ENCODE assay signal across 9 cellular contexts in genomic region chr21:41817228-41817627, GRCh38. TPM values are rescaled to one million over a fixed set of nuclear protein-coding genes. Genes with fewer than 3 reads are reported as not detected.
A peak's percentile ranks its signal among the peaks of the same experiment; 100 is the strongest.
DNase-seq lines count a peak whose midpoint lies in the region; ATAC-seq and TF ChIP-seq lines count a peak whose summit lies in the region.
"Had no signal": no experiment of that assay in that cellular context is flagged by ENCODE, and none has a peak within 500 bp of the region (broad histone marks: within the 10 kb centered on the region; RNA-seq: fewer than 3 reads in every experiment).

No MANE protein-coding gene starts in this region.

- H3K4me1 ChIP-seq in naive thymus-derived CD4-positive, alpha-beta T cell (ENCODE audit: control insufficient read depth in 2 of 2, insufficient read depth in 2 of 2, low read length in 2 of 2), result no peaks in the 10 kb centered on the region

- no peak overlapping the region for H3K27ac ChIP-seq in naive thymus-derived CD4-positive, alpha-beta T cell (ENCODE audit: low read depth, low read length)
- H3K27ac ChIP-seq: SJSA1 had no signal

- peaks cover 0 to 55% (median 4%) of the 10 kb centered on the region in 3 experiments for H3K36me3 ChIP-seq in naive thymus-derived CD4-positive, alpha-beta T cell (ENCODE audit: control insufficient read depth in 2 of 3, insufficient read depth in 3 of 3, low read length in 3 of 3)

- no peak overlapping the region for H3K4me3 ChIP-seq in fibroblast of mammary gland (ENCODE audit: control insufficient read depth, low read depth, low read length)
- H3K4me3 ChIP-seq in naive thymus-derived CD4-positive, alpha-beta T cell (ENCODE audit: low read length), result no peak overlapping the region
- H3K4me3 ChIP-seq: SJSA1 had no signal

- H3K27ac Mint-ChIP-seq in WTC11, result peak overlapping the region; percentile 48; the same call in 1 of the 2 replicates
- H3K27ac Mint-ChIP-seq in naive thymus-derived CD4-positive, alpha-beta T cell, result peak overlapping the region in 7 of 9 donors; percentile 1 to 76 (median 35)

- H3K27me3 ChIP-seq in naive thymus-derived CD4-positive, alpha-beta T cell (ENCODE audit: control insufficient read depth in 2 of 2, insufficient read depth in 2 of 2, low read length in 2 of 2), result no peaks in the 10 kb centered on the region
- H3K27me3 ChIP-seq: SJSA1 had no signal

- TF ChIP-seq CTCF in WTC11 (IDR thresholded peaks at IDR 0.05) (no peak; the same call in 1 of the 2 replicates), fibroblast of mammary gland (conservative IDR thresholded peaks at IDR 0.05; ENCODE audit: control insufficient read depth, insufficient read depth, low read depth, low read length) (peak; percentile 88)

- H3K27me3 Mint-ChIP-seq in WTC11 (ENCODE audit: low read depth), result no peaks in the 10 kb centered on the region
- H3K27me3 Mint-ChIP-seq in naive thymus-derived CD4-positive, alpha-beta T cell, result no peaks in the 10 kb centered on the region

- POLR2A ChIA-PET in WTC11 (lab: Charles Lee), result no interaction called here
- POLR2A ChIA-PET in naive thymus-derived CD4-positive, alpha-beta T cell (lab: Charles Lee), result interaction anchor here (1.4 kb wide), 1 partner anchor 291 kb away, joined by 4 read pairs; no protein-coding TSS in a partner anchor

- no peaks in the 10 kb centered on the region for H3K9me3 Mint-ChIP-seq in WTC11
- H3K9me3 Mint-ChIP-seq in naive thymus-derived CD4-positive, alpha-beta T cell, result no peaks in the 10 kb centered on the region

- no peaks in the 10 kb centered on the region for H3K9me3 ChIP-seq in naive thymus-derived CD4-positive, alpha-beta T cell (ENCODE audit: control insufficient read depth in 2 of 3, low read length in 3 of 3)
- H3K9me3 ChIP-seq: SJSA1 had no signal

- no peak overlapping the region for H3K4me3 Mint-ChIP-seq in WTC11
- H3K4me3 Mint-ChIP-seq in naive thymus-derived CD4-positive, alpha-beta T cell, result no peak overlapping the region

- CTCF ChIA-PET in WTC11 (lab: Charles Lee), result interaction anchor here (0.6 to 3.0 kb wide), 60 partner anchors 10 to 564 kb away, joined by 3 to 126 read pairs (median 4); partner anchors contain the start of gene TMPRSS2
- CTCF ChIA-PET in naive thymus-derived CD4-positive, alpha-beta T cell (lab: Charles Lee), result interaction anchor here (0.6 to 3.4 kb wide), 11 partner anchors 8 to 534 kb away, joined by 3 to 58 read pairs (median 5); no protein-coding TSS in a partner anchor

- H3K36me3 Mint-ChIP-seq in WTC11, result peaks cover 10% of the 10 kb centered on the region
- H3K36me3 Mint-ChIP-seq in naive thymus-derived CD4-positive, alpha-beta T cell, result peaks cover 0 to 31% (median 12%) of the 10 kb centered on the region in 5 donors

- DNase-seq in COLO829 (ENCODE audit: low spot score) (peak; percentile 73), NCI-H2029 treated with DMSO at 0.1 percent for 48 hours (lab: John Stamatoyannopoulos, UW) (peak; percentile 12), WTC11 (ENCODE audit: low spot score) (peak; percentile 70), fibroblast of mammary gland (ENCODE audit: low read depth) (peak; percentile 81)
- peak in 6 of 9 donors; percentile 18 to 41 (median 26) for DNase-seq in naive thymus-derived CD4-positive, alpha-beta T cell

- intact Hi-C loops in naive thymus-derived CD4-positive, alpha-beta T cell (cut with micrococcal nuclease), result loop anchor here (2.0 kb wide), 4 partner anchors 80 to 292 kb away; no protein-coding TSS in a partner anchor

- ATAC-seq in GM21619 (IDR thresholded peaks at IDR 0.05; ENCODE audit: unreplicated experiment) (peak; percentile 57), WTC11 (peak; percentile 62), GM21367 (IDR thresholded peaks at IDR 0.05; ENCODE audit: unreplicated experiment) (no peak), HG03565 (IDR thresholded peaks at IDR 0.05; ENCODE audit: unreplicated experiment) (no peak)
- ATAC-seq in naive thymus-derived CD4-positive, alpha-beta T cell, result peak; percentile 60

- H3K4me1 Mint-ChIP-seq in WTC11, result no peaks in the 10 kb centered on the region
- H3K4me1 Mint-ChIP-seq in naive thymus-derived CD4-positive, alpha-beta T cell, result peaks cover 0 to 11% (median 10%) of the 10 kb centered on the region in 7 donors

TF ChIP-seq in WTC11, 78 proteins besides CTCF, POLR2A, EP300 and RAD21:
- no peak for TF ChIP-seq MAX (CRISPR knock-in tag; IDR thresholded peaks at IDR 0.05)
- TF ChIP-seq ZBTB43 (CRISPR knock-in tag; IDR thresholded peaks at IDR 0.05), result no peak
- no peak for TF ChIP-seq NR2C2 (CRISPR knock-in tag; IDR thresholded peaks at IDR 0.05)

RNA-seq across cellular contexts. Expression of gene RIPK4, which starts 50.4 kb away (rescaled TPM):
- 13.7 to 20.1 TPM (median 14.0 TPM) in 3 replicates for total RNA-seq in WTC11 (2021)
- total RNA-seq in naive thymus-derived CD4-positive, alpha-beta T cell, result 1 to 10 TPM in 1 of 5 experiments, under 1 TPM in 3, not detected in 1; 0.30 to 2.2 (median 0.62) TPM
- under 1 TPM; 0.24 to 0.33 TPM for polyA plus RNA-seq in naive thymus-derived CD4-positive, alpha-beta T cell

Comparison
In these comparisons a context has a peak if more than half of its experiments do, and no peak if none do; other contexts are left out.
1. DNase-seq: peak in every context shown above with its lines; median percentile 81 in fibroblast of mammary gland; 73 in COLO829; 70 in WTC11; 26 in naive thymus-derived CD4-positive, alpha-beta T cell; 12 in NCI-H2029 treated with DMSO at 0.1 percent for 48 hours.
2. ATAC-seq: peak in GM21619 (single experiment), WTC11 (single experiment) and naive thymus-derived CD4-positive, alpha-beta T cell (single experiment); none in GM21367 (single experiment) and HG03565 (single experiment).